Comparison of ENCODE assay signal across 18 cellular contexts in genomic region chr18:56188521-56188920, GRCh38.
DNase-seq lines count a peak whose midpoint lies in the region; ATAC-seq and TF ChIP-seq lines count a peak whose summit lies in the region.
"Had no signal": no experiment of that assay in that cellular context is flagged by ENCODE, and none has a peak within 500 bp of the region (broad histone marks: within the 10 kb centered on the region; RNA-seq: fewer than 3 reads in every experiment).

No MANE protein-coding gene starts in this region.

- TF ChIP-seq CTCF in IMR-90 (conservative IDR thresholded peaks at IDR 0.05; ENCODE audit: low read depth, low read length) (no peak), adrenal gland (IDR thresholded peaks at IDR 0.05) (no peak), neural crest cell (conservative IDR thresholded peaks at IDR 0.05) (no peak), HFFc6 (IDR thresholded peaks at IDR 0.05) (no peak)

- no peak overlapping the region for H3K4ac ChIP-seq in IMR-90 (ENCODE audit: low read depth, low read length)

- H3K4me3 ChIP-seq in IMR-90 (ENCODE audit: insufficient read depth, low read depth, low read length) (no peak overlapping the region), adrenal gland (no peak overlapping the region)
- H3K4me3 ChIP-seq: A549; BLaER1 treated with 17β-estradiol and CSF1 and Interleukin-3, amounts not matched to agents 10 nM and 100 nM had no signal

- H3K27ac ChIP-seq in IMR-90 (ENCODE audit: insufficient read depth, low read length) (no peak overlapping the region), adrenal gland (no peak overlapping the region)
- H3K27ac ChIP-seq: 22Rv1; A549; BLaER1 treated with 17β-estradiol and CSF1 and Interleukin-3, amounts not matched to agents 10 nM and 100 nM; C4-2B had no signal

- no peak overlapping the region for H3K9ac ChIP-seq in IMR-90 (ENCODE audit: low read depth, low read length)
- H3K9ac ChIP-seq: BLaER1 treated with 17β-estradiol and CSF1 and Interleukin-3, amounts not matched to agents 10 nM and 100 nM had no signal

- ATAC-seq in IMR-90 (ENCODE audit: low read depth) (no peak), HG03139 (IDR thresholded peaks at IDR 0.05; ENCODE audit: unreplicated experiment) (no peak)
- ATAC-seq: A549; CD8-positive, alpha-beta T cell had no signal

- no peak overlapping the region for H4K5ac ChIP-seq in IMR-90 (ENCODE audit: low read depth, low read length)

- 0 out of 3 replicates have a peak overlapping the region, but pooled peaks have one; percentile 62 for H2BK15ac ChIP-seq in IMR-90 (ENCODE audit: low read depth, low read length)

- H4K20me1 ChIP-seq in IMR-90 (ENCODE audit: insufficient read depth, low read length) = no peaks in the 10 kb centered on the region
- H4K20me1 ChIP-seq: BLaER1 treated with 17β-estradiol and CSF1 and Interleukin-3, amounts not matched to agents 10 nM and 100 nM had no signal

- H3K79me1 ChIP-seq in IMR-90 (ENCODE audit: low read depth in 1 of 2, low read length in 2 of 2) = no peaks in the 10 kb centered on the region

- H3K23ac ChIP-seq in IMR-90 (ENCODE audit: low read depth, low read length) = no peak overlapping the region

- POLR2A ChIA-PET in IMR-90 (lab: Charles Lee; ENCODE audit: unreplicated experiment) = no interaction called here

- CTCF ChIA-PET in IMR-90 (lab: Yijun Ruan, JAX) = interaction anchor here (0.9 kb wide), 1 partner anchor 57 kb away, joined by 3 read pairs; no protein-coding TSS in a partner anchor

- H2BK120ac ChIP-seq in IMR-90 (ENCODE audit: low read depth, low read length) = no peak overlapping the region

- intact Hi-C loops in IMR-90 (cut with micrococcal nuclease) (no loop called here), adrenal gland (cut with DNase I) (no loop called here)

- no peaks in the 10 kb centered on the region for H3K4me1 ChIP-seq in IMR-90 (ENCODE audit: control insufficient read depth, insufficient read depth, low read length)
- peaks cover 0 to 3% of the 10 kb centered on the region in 2 donors for H3K4me1 ChIP-seq in adrenal gland (replicated peaks in 1 of 2)
- H3K4me1 ChIP-seq: A549; BLaER1 treated with 17β-estradiol and CSF1 and Interleukin-3, amounts not matched to agents 10 nM and 100 nM; Caco-2 had no signal

- no peak overlapping the region for H3K4me2 ChIP-seq in IMR-90 (ENCODE audit: low read depth, low read length)
- H3K4me2 ChIP-seq: A549; BLaER1 treated with 17β-estradiol and CSF1 and Interleukin-3, amounts not matched to agents 10 nM and 100 nM had no signal

- H2AK5ac ChIP-seq in IMR-90 (ENCODE audit: low read depth, low read length) = peak overlapping the region; percentile 44; the same call in 1 of the 2 replicates

- H3K27me3 ChIP-seq in IMR-90 (ENCODE audit: control insufficient read depth, insufficient read depth, low read length) = no peaks in the 10 kb centered on the region
- no peaks in the 10 kb centered on the region for H3K27me3 ChIP-seq in adrenal gland
- H3K27me3 ChIP-seq: BLaER1 treated with 17β-estradiol and CSF1 and Interleukin-3, amounts not matched to agents 10 nM and 100 nM had no signal

- H2AK9ac ChIP-seq in IMR-90 (replicated peaks; ENCODE audit: low read depth, low read length, poor library complexity) = no peak overlapping the region

- dilution Hi-C loops in IMR-90 (cut with HindIII; ENCODE audit: low sequenced_read_pairs, unreplicated experiment) = no loop called here

- in situ Hi-C loops in IMR-90 (cut with MboI; ENCODE audit: low sequenced_read_pairs) = no loop called here

- H3K36me3 Mint-ChIP-seq in neural crest cell (ENCODE audit: low read depth) = peaks cover 4% of the 10 kb centered on the region
- 0 out of 2 replicates have a peak, but pooled peaks cover 5% of the 10 kb centered on the region for H3K36me3 Mint-ChIP-seq in HFFc6 (ENCODE audit: low read depth)
- H3K36me3 Mint-ChIP-seq: CD8-positive, alpha-beta T cell had no signal

- WGBS in IMR-90 (ENCODE audit: extremely low coverage in 2 of 2, insufficient read length in 1 of 2), 2 experiments = 93% methylated on average over 2 of the region's 4 CpGs; no CpG with 5 or more reads in 1 of the 2 experiments
- WGBS in adrenal gland, 4 donors = 24 to 32% (median 27%) methylated on average over 4 of the region's 4 CpGs

- no peak for TF ChIP-seq RAD21 in IMR-90 (IDR thresholded peaks at IDR 0.05; ENCODE audit: low read length)

- H3K27me3 Mint-ChIP-seq in neural crest cell (ENCODE audit: low read depth) = peaks cover 8% of the 10 kb centered on the region
- no peaks in the 10 kb centered on the region for H3K27me3 Mint-ChIP-seq in HFFc6 (ENCODE audit: insufficient read depth)
- H3K27me3 Mint-ChIP-seq: B cell; CD4-positive, alpha-beta T cell had no signal

- H3K9me3 ChIP-seq in IMR-90 (ENCODE audit: control insufficient read depth, insufficient read depth, low read length) (no peaks in the 10 kb centered on the region), adrenal gland (replicated peaks in 1 of 3) (no peaks in the 10 kb centered on the region)
- H3K9me3 ChIP-seq: A549, Caco-2 had no signal

- H3K18ac ChIP-seq in IMR-90 (ENCODE audit: low read depth, low read length) = no peak overlapping the region

- H4K8ac ChIP-seq in IMR-90 (ENCODE audit: low read depth in 2 of 2, low read length in 2 of 2) = no peak overlapping the region

- no TSS peak for BruUV-seq in IMR-90 (replicated peaks; lab: Mats Ljungman, UMichigan)

- no peak overlapping the region for H2BK5ac ChIP-seq in IMR-90 (ENCODE audit: low read depth, low read length, poor library complexity, severe bottlenecking)

- no peak overlapping the region for H3K56ac ChIP-seq in IMR-90 (ENCODE audit: extremely low read depth, insufficient read depth, low read length)

- H3K36me3 ChIP-seq in IMR-90 (ENCODE audit: control insufficient read depth, insufficient read depth, low read length) (no peaks in the 10 kb centered on the region), adrenal gland (replicated peaks in 1 of 2) (no peaks in the 10 kb centered on the region)
- H3K36me3 ChIP-seq: BLaER1 treated with 17β-estradiol and CSF1 and Interleukin-3, amounts not matched to agents 10 nM and 100 nM had no signal

- H3K14ac ChIP-seq in IMR-90 (replicated peaks; ENCODE audit: low read depth, low read length) = no peak overlapping the region

- peaks cover 38% of the 10 kb centered on the region for H3K4me1 Mint-ChIP-seq in neural crest cell
- H3K4me1 Mint-ChIP-seq in HFFc6 (ENCODE audit: low read depth) = no peaks in the 10 kb centered on the region

- no peak overlapping the region for H2AFZ ChIP-seq in IMR-90 (replicated peaks; ENCODE audit: low read length, poor library complexity)

- DNase-seq in IMR-90 = no peak
- peak; percentile 31 to 77 (median 71) for DNase-seq in adrenal gland
- no peak for DNase-seq in neural crest cell (ENCODE audit: low read depth, low spot score)
- no peak for DNase-seq in UCSD-AML1 (lab: John Stamatoyannopoulos, UW; ENCODE audit: unreplicated experiment)
- no peak for DNase-seq in HFFc6
- DNase-seq: AML-193; Caco-2; Calu3; CD4-positive, alpha-beta T cell; CD8-positive, alpha-beta T cell; DMS79 treated with DMSO at 0.1 percent for 48 hours; GF-D8 had no signal

- peaks cover 15% of the 10 kb centered on the region for H3K9me3 Mint-ChIP-seq in neural crest cell
- no peaks in the 10 kb centered on the region for H3K9me3 Mint-ChIP-seq in HFFc6
- H3K9me3 Mint-ChIP-seq: CD8-positive, alpha-beta T cell had no signal

- H3K9me1 ChIP-seq in IMR-90 (ENCODE audit: insufficient read depth, low read length) = no peaks in the 10 kb centered on the region; the same call in 1 of the 2 replicates

- H3K27ac Mint-ChIP-seq in neural crest cell (ENCODE audit: unreplicated experiment) = no peak overlapping the region
- H3K27ac Mint-ChIP-seq in HFFc6 = no peak overlapping the region
- H3K27ac Mint-ChIP-seq: B cell; CD4-positive, alpha-beta T cell; CD8-positive, alpha-beta T cell had no signal

- TF ChIP-seq POLR2A in IMR-90 (IDR thresholded peaks at IDR 0.05; ENCODE audit: low read depth, low read length) (no peak), adrenal gland (IDR thresholded peaks at IDR 0.05) (no peak)

- no peak overlapping the region for H2BK20ac ChIP-seq in IMR-90 (ENCODE audit: low read depth, low read length)

- H3K4me3 Mint-ChIP-seq in neural crest cell = peak overlapping the region; percentile 33
- H3K4me3 Mint-ChIP-seq in HFFc6 = no peak overlapping the region
- H3K4me3 Mint-ChIP-seq: B cell; CD4-positive, alpha-beta T cell; CD8-positive, alpha-beta T cell had no signal

- no peak overlapping the region for H4K91ac ChIP-seq in IMR-90 (ENCODE audit: insufficient read depth, low read depth, low read length)

TF ChIP-seq in IMR-90, 13 proteins besides CTCF, POLR2A, EP300 and RAD21 (continues in another document):
- TF ChIP-seq SMC3 (IDR thresholded peaks at IDR 0.05; ENCODE audit: low read depth, low read length) = no peak
- no peak for TF ChIP-seq USF2 (IDR thresholded peaks at IDR 0.05; ENCODE audit: low read depth, low read length)
- TF ChIP-seq CEBPB (IDR thresholded peaks at IDR 0.05; ENCODE audit: low read depth, low read length) = no peak
- TF ChIP-seq RFX5 (IDR thresholded peaks at IDR 0.05; ENCODE audit: low read depth, low read length) = no peak
- no peak for TF ChIP-seq FOS (IDR thresholded peaks at IDR 0.05; ENCODE audit: low read depth, low read length)
- no peak for TF ChIP-seq ELK1 (IDR thresholded peaks at IDR 0.05; ENCODE audit: borderline replicate concordance, low read depth, low read length)
- no peak for TF ChIP-seq CHD1 (IDR thresholded peaks at IDR 0.05; ENCODE audit: low read depth, low read length)
- TF ChIP-seq BHLHE40 (IDR thresholded peaks at IDR 0.05; ENCODE audit: low read depth, low read length) = no peak
- no peak for TF ChIP-seq MAFK (IDR thresholded peaks at IDR 0.05; ENCODE audit: low read depth, low read length)
- TF ChIP-seq MXI1 (IDR thresholded peaks at IDR 0.05; ENCODE audit: borderline replicate concordance, low read depth, low read length) = no peak
- TF ChIP-seq RCOR1 (IDR thresholded peaks at IDR 0.05; ENCODE audit: insufficient replicate concordance, low read length) = no peak

Comparison
In these comparisons a context has a peak if more than half of its experiments do, and no peak if none do; other contexts are left out.
1. DNase-seq: peak in adrenal gland (7 of 7); none in IMR-90 (single experiment), neural crest cell (single experiment), UCSD-AML1 (single experiment) and HFFc6 (single experiment).